Comparison of ENCODE assay signal across 9 cellular contexts in genomic region chr14:89422181-89422951, GRCh38. TPM values are rescaled to one million over a fixed set of nuclear protein-coding genes. Genes with fewer than 3 reads are reported as not detected.
DNase-seq lines count a peak whose midpoint lies in the region; ATAC-seq and TF ChIP-seq lines count a peak whose summit lies in the region.
"Had no signal": no experiment of that assay in that cellular context is flagged by ENCODE, and none has a peak within 500 bp of the region (broad histone marks: within the 10 kb centered on the region; RNA-seq: fewer than 3 reads in every experiment).

No MANE protein-coding gene starts in this region.

- no peak overlapping the region for H3K4me3 Mint-ChIP-seq in chondrocyte (ENCODE audit: unreplicated experiment)
- no peak overlapping the region for H3K4me3 Mint-ChIP-seq in nephron

- DNase-seq in activated T-cell treated with anti-CD3 and anti-CD28 coated beads for 24 hours (ENCODE audit: low read depth): peak; percentile 63
- no peak for DNase-seq in activated T-cell treated with anti-CD3 and anti-CD28 coated beads, Interleukin-2, amount 50 U/mL, for 1 hour
- DNase-seq in chondrocyte (ENCODE audit: low spot score): no peak
- peak in 1 of 2 donors; percentile 63 for DNase-seq in tibial artery
- no peak for DNase-seq in HuH-7 (ENCODE audit: low spot score)
- DNase-seq in SKM-1 treated with dmso at 0.1 percent for 144 hours (lab: John Stamatoyannopoulos, UW; ENCODE audit: unreplicated experiment): no peak
- DNase-seq: NCI-H1694 treated with DMSO at 0.1 percent for 48 hours had no signal

- H3K27me3 ChIP-seq in tibial artery: no peaks in the 10 kb centered on the region

- H3K9me3 Mint-ChIP-seq in chondrocyte (ENCODE audit: low read depth): no peaks in the 10 kb centered on the region
- peaks cover 3% of the 10 kb centered on the region for H3K9me3 Mint-ChIP-seq in nephron

- no peaks in the 10 kb centered on the region for H3K36me3 Mint-ChIP-seq in chondrocyte (ENCODE audit: low read depth)
- no peaks in the 10 kb centered on the region for H3K36me3 Mint-ChIP-seq in nephron (ENCODE audit: low read depth)

- intact Hi-C loops in tibial artery (cut with DNase I; ENCODE audit: low total_unique reads): no loop called here

- H3K36me3 ChIP-seq in tibial artery: no peaks in the 10 kb centered on the region

- no peaks in the 10 kb centered on the region for H3K9me3 ChIP-seq in tibial artery

- H3K4me1 ChIP-seq in tibial artery: peaks cover 4 to 65% (median 35%) of the 10 kb centered on the region in 4 donors

- TF ChIP-seq CTCF in chondrocyte (IDR thresholded peaks at IDR 0.05): no peak
- TF ChIP-seq CTCF in nephron (IDR thresholded peaks at IDR 0.05; ENCODE audit: unreplicated experiment in 3 of 3): no peak
- TF ChIP-seq CTCF in tibial artery (IDR thresholded peaks at IDR 0.05): no peak

- no peaks in the 10 kb centered on the region for H3K27me3 Mint-ChIP-seq in chondrocyte (ENCODE audit: low read depth)
- peaks cover 10% of the 10 kb centered on the region for H3K27me3 Mint-ChIP-seq in nephron (ENCODE audit: low read depth)

- H3K27ac ChIP-seq in tibial artery: peak overlapping the region; percentile 40 to 49

- H3K27ac Mint-ChIP-seq in chondrocyte (ENCODE audit: unreplicated experiment) (peak overlapping the region; percentile 45), nephron (peak overlapping the region in 2 of 3 experiments; percentile 21 to 30)

- H3K4me3 ChIP-seq in tibial artery: no peak overlapping the region

- no peak for ATAC-seq in HG02678 (IDR thresholded peaks at IDR 0.05; ENCODE audit: unreplicated experiment)

- H3K4me1 Mint-ChIP-seq in chondrocyte (ENCODE audit: low read depth) (peaks cover 61% of the 10 kb centered on the region), nephron (peaks cover 51% of the 10 kb centered on the region)

RNA-seq across cellular contexts. Expression of gene FOXN3, which starts 5.3 kb away (rescaled TPM):
- total RNA-seq in chondrocyte: 129 to 161 TPM (median 155 TPM) in 3 replicates
